In the genomic region with DNA sequence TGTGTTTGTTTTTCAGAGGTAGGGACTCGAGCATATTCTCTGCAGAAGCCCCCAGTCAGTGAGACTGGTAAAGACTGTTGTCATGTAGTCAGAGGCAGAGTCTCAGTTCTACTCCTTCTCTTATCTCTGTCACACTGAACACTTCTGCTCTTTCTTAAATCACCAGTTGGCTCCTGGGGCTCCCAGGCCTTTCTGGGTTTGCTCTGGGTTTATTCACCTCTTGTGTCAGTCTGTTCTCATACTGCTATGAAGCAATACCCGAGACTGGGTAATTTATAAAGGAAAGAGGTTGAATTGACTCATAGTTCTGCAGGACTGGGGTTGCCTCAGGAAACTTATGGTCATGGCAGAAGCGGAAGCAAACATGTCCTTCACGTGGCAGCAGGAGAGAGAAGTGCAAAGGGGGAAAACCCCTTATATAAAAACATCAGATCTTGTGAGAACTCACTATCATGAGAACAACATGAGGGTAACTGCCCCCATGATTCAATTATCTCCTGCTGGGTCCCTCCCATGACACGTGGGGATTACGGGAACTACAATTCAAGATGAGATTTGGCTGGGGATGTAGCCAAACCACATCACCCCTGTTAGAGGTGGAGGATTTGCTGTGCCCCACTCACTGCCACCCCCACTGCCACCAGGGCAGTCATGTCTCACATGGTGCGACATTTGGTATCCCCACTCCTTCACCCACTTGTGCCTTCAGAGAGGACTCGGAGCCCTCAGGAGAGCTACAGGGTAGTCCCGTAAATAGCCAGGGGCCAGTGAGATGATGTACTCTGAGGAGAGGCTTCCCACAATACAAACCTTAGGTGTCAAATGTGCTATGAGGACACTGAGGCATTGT, we compare ENCODE assay signal across 1 cellular context.
TF ChIP-seq lines count a peak whose summit lies in the region.

No MANE protein-coding gene starts in this region.

TF ChIP-seq in WTC11, 78 proteins besides CTCF, POLR2A, EP300 and RAD21 (continued from another document):
- TF ChIP-seq, protein P1, sequence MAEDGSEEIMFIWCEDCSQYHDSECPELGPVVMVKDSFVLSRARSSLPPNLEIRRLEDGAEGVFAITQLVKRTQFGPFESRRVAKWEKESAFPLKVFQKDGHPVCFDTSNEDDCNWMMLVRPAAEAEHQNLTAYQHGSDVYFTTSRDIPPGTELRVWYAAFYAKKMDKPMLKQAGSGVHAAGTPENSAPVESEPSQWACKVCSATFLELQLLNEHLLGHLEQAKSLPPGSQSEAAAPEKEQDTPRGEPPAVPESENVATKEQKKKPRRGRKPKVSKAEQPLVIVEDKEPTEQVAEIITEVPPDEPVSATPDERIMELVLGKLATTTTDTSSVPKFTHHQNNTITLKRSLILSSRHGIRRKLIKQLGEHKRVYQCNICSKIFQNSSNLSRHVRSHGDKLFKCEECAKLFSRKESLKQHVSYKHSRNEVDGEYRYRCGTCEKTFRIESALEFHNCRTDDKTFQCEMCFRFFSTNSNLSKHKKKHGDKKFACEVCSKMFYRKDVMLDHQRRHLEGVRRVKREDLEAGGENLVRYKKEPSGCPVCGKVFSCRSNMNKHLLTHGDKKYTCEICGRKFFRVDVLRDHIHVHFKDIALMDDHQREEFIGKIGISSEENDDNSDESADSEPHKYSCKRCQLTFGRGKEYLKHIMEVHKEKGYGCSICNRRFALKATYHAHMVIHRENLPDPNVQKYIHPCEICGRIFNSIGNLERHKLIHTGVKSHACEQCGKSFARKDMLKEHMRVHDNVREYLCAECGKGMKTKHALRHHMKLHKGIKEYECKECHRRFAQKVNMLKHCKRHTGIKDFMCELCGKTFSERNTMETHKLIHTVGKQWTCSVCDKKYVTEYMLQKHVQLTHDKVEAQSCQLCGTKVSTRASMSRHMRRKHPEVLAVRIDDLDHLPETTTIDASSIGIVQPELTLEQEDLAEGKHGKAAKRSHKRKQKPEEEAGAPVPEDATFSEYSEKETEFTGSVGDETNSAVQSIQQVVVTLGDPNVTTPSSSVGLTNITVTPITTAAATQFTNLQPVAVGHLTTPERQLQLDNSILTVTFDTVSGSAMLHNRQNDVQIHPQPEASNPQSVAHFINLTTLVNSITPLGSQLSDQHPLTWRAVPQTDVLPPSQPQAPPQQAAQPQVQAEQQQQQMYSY (CRISPR knock-in tag; IDR thresholded peaks at IDR 0.05), result no peak
- TF ChIP-seq KAT7 (CRISPR knock-in tag; IDR thresholded peaks at IDR 0.05; ENCODE audit: borderline replicate concordance) (no peak), EMX1 (CRISPR knock-in tag; IDR thresholded peaks at IDR 0.05) (no peak), HMGA2 (CRISPR knock-in tag; IDR thresholded peaks at IDR 0.05) (no peak), FOXP1 (CRISPR knock-in tag; IDR thresholded peaks at IDR 0.05; ENCODE audit: borderline replicate concordance) (no peak), JAZF1 (CRISPR knock-in tag; IDR thresholded peaks at IDR 0.05) (no peak), MYBL2 (CRISPR knock-in tag; IDR thresholded peaks at IDR 0.05) (no peak)
- TF ChIP-seq, protein P2, sequence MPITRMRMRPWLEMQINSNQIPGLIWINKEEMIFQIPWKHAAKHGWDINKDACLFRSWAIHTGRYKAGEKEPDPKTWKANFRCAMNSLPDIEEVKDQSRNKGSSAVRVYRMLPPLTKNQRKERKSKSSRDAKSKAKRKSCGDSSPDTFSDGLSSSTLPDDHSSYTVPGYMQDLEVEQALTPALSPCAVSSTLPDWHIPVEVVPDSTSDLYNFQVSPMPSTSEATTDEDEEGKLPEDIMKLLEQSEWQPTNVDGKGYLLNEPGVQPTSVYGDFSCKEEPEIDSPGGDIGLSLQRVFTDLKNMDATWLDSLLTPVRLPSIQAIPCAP (CRISPR knock-in tag; IDR thresholded peaks at IDR 0.05), result no peak
